8 cellular contexts compared by ENCODE assay signal in the genomic region with DNA sequence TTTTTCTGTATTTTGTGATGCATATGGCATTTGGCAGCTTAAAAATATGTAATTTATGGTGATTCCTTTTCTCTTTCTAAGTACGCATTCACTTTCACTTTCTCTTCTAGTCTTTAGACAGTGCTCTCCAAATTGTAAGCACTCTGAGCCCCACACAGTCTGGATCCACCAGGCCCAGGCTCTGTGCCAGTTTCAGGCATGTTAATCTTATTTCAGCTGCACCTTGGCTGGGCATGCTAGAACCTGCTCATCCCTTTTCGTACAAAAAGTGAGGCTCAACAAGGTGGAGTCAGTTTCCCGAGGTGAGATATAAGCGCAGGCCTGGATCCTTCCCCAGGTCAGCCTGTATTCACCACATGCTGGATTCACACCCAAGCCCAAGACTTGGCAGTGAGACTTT.
DNase-seq lines count a peak whose midpoint lies in the region; ATAC-seq and TF ChIP-seq lines count a peak whose summit lies in the region.

No MANE protein-coding gene starts in this region.

- no peak overlapping the region for H3K23ac ChIP-seq in mesendoderm (ENCODE audit: low read length)

- TF ChIP-seq CTCF in RWPE2 (IDR thresholded peaks at IDR 0.05; ENCODE audit: poor library complexity, severe bottlenecking), result no peak
- TF ChIP-seq CTCF in upper lobe of right lung (IDR thresholded peaks at IDR 0.05), result no peak

- peak; percentile 61 for ATAC-seq in HG03045 (IDR thresholded peaks at IDR 0.05; ENCODE audit: unreplicated experiment)
- peak; percentile 99 for ATAC-seq in RWPE2 (ENCODE audit: low read depth)
- peak; percentile 62 for ATAC-seq in upper lobe of right lung

- intact Hi-C loops in upper lobe of right lung (cut with DNase I), result no loop called here

- no peaks in the 10 kb centered on the region for H3K9me3 ChIP-seq in RWPE2 (ENCODE audit: severe bottlenecking)
- no peaks in the 10 kb centered on the region for H3K9me3 ChIP-seq in upper lobe of right lung

- H3K4me2 ChIP-seq in mesendoderm (ENCODE audit: low read length), result no peak overlapping the region

- peak; percentile 57 for DNase-seq in GM03348 (ENCODE audit: low spot score)
- peak; percentile 84 for DNase-seq in RWPE2 (ENCODE audit: low spot score)
- DNase-seq in glomerular visceral epithelial cell (ENCODE audit: extremely low spot score), result peak; percentile 48
- no peak for DNase-seq in upper lobe of right lung
- no peak for DNase-seq in mesendoderm
- no peak for DNase-seq in cortex of kidney (lab: John Stamatoyannopoulos, UW)
- DNase-seq in NCI-H82 treated with DMSO at 0.1 percent for 48 hours (lab: John Stamatoyannopoulos, UW; ENCODE audit: unreplicated experiment), result no peak

- H3K4ac ChIP-seq in mesendoderm (ENCODE audit: low read depth, low read length), result no peak overlapping the region

- H3K27ac ChIP-seq in RWPE2 (ENCODE audit: poor library complexity, severe bottlenecking) (peak overlapping the region; percentile 42), upper lobe of right lung (no peak overlapping the region), mesendoderm (ENCODE audit: low read depth, low read length) (no peak overlapping the region)

- H2BK120ac ChIP-seq in mesendoderm (ENCODE audit: low read depth, low read length), result no peak overlapping the region

- H3K79me1 ChIP-seq in mesendoderm (ENCODE audit: low read length), result no peaks in the 10 kb centered on the region

- H4K5ac ChIP-seq in mesendoderm (ENCODE audit: low read length), result no peak overlapping the region

- H3K4me3 ChIP-seq in RWPE2 (ENCODE audit: severe bottlenecking), result peak overlapping the region; percentile 6
- H3K4me3 ChIP-seq in upper lobe of right lung, result peak overlapping the region; percentile 21
- no peak overlapping the region for H3K4me3 ChIP-seq in mesendoderm (ENCODE audit: low read length)

- no peak overlapping the region for H3K9ac ChIP-seq in mesendoderm (ENCODE audit: low read length)

- H3K36me3 ChIP-seq in RWPE2 (ENCODE audit: low read depth) (no peaks in the 10 kb centered on the region), upper lobe of right lung (no peaks in the 10 kb centered on the region), mesendoderm (ENCODE audit: control insufficient read depth, insufficient read depth, low read length) (no peaks in the 10 kb centered on the region)

- WGBS in mesendoderm (ENCODE audit: extremely low coverage, insufficient coverage, low lambda C conversion rate), result no CpG with 5 or more reads among the region's 4 CpGs

- no peaks in the 10 kb centered on the region for H3K79me2 ChIP-seq in mesendoderm (ENCODE audit: control insufficient read depth, insufficient read depth, low read length)

- H2BK5ac ChIP-seq in mesendoderm (ENCODE audit: low read length), result no peak overlapping the region

- H3K27me3 ChIP-seq in RWPE2 (ENCODE audit: insufficient read depth, poor library complexity, severe bottlenecking) (no peaks in the 10 kb centered on the region), upper lobe of right lung (peaks cover 7% of the 10 kb centered on the region), mesendoderm (ENCODE audit: insufficient read depth, low read length, poor library complexity) (no peaks in the 10 kb centered on the region)

- no peak overlapping the region for H3K18ac ChIP-seq in mesendoderm (ENCODE audit: low read length)

- no peak overlapping the region for H2BK15ac ChIP-seq in mesendoderm (replicated peaks; ENCODE audit: low read depth)

- H4K8ac ChIP-seq in mesendoderm (ENCODE audit: low read depth, low read length), result no peak overlapping the region

- no peak overlapping the region for H2AK5ac ChIP-seq in mesendoderm (ENCODE audit: low read length)

- peaks cover 11% of the 10 kb centered on the region for H3K4me1 ChIP-seq in RWPE2 (ENCODE audit: insufficient read depth, poor library complexity, severe bottlenecking)
- peaks cover 3% of the 10 kb centered on the region for H3K4me1 ChIP-seq in upper lobe of right lung
- H3K4me1 ChIP-seq in mesendoderm (ENCODE audit: control insufficient read depth, low read depth, low read length), result no peaks in the 10 kb centered on the region

- no peak overlapping the region for H3K56ac ChIP-seq in mesendoderm (ENCODE audit: low read length)

Comparison
In these comparisons a context has a peak if more than half of its experiments do, and no peak if none do; other contexts are left out.
1. DNase-seq: peak in GM03348 (single experiment), RWPE2 (single experiment) and glomerular visceral epithelial cell (single experiment); none in upper lobe of right lung (single experiment), mesendoderm (single experiment), cortex of kidney (single experiment) and NCI-H82 treated with DMSO at 0.1 percent for 48 hours (single experiment).
2. Peak in every context shown above with its lines, with median percentiles within 50 percentile points of each other: ATAC-seq.